9 cellular contexts compared by ENCODE assay signal in genomic region chr21:46284722-46285121, GRCh38. TPM values are rescaled to one million over a fixed set of nuclear protein-coding genes. Genes with fewer than 3 reads are reported as not detected.
A peak's percentile ranks its signal among the peaks of the same experiment; 100 is the strongest.
DNase-seq lines count a peak whose midpoint lies in the region; ATAC-seq and TF ChIP-seq lines count a peak whose summit lies in the region.
"Had no signal": no experiment of that assay in that cellular context is flagged by ENCODE, and none has a peak within 500 bp of the region (broad histone marks: within the 10 kb centered on the region; RNA-seq: fewer than 3 reads in every experiment).

No MANE protein-coding gene starts in this region.

- H3K4me3 Mint-ChIP-seq in activated T-cell treated with anti-CD3 and anti-CD28 coated beads, Interleukin-2, amount 50 U/mL, for 72 hours: peak overlapping the region; percentile 96 to 97
- peak overlapping the region; percentile 98 for H3K4me3 Mint-ChIP-seq in activated B cell treated with CpG ODN at 0.5 μM for 24 hours

- peaks cover 4 to 18% of the 10 kb centered on the region in 2 donors for H3K36me3 Mint-ChIP-seq in activated T-cell treated with anti-CD3 and anti-CD28 coated beads, Interleukin-2, amount 50 U/mL, for 72 hours (ENCODE audit: insufficient read depth in 2 of 2)
- peaks cover 42% of the 10 kb centered on the region for H3K36me3 Mint-ChIP-seq in activated B cell treated with CpG ODN at 0.5 μM for 24 hours (ENCODE audit: low read depth)

- no peak for ATAC-seq in activated T-cell treated with anti-CD3 and anti-CD28 coated beads, Interleukin-2, amount 50 U/mL, for 72 hours (replicated peaks in 1 of 2)
- ATAC-seq in activated B cell treated with CpG ODN at 0.5 μM for 24 hours (ENCODE audit: low read depth): no peak
- ATAC-seq in HG02870 (IDR thresholded peaks at IDR 0.05; ENCODE audit: unreplicated experiment): no peak

- peaks cover 49% of the 10 kb centered on the region for H3K4me1 Mint-ChIP-seq in activated T-cell treated with anti-CD3 and anti-CD28 coated beads, Interleukin-2, amount 50 U/mL, for 72 hours (ENCODE audit: low read depth)
- H3K4me1 Mint-ChIP-seq in activated B cell treated with CpG ODN at 0.5 μM for 24 hours: peaks cover 43% of the 10 kb centered on the region

- no peaks in the 10 kb centered on the region for H3K9me3 ChIP-seq in stomach smooth muscle (ENCODE audit: control insufficient read depth in 2 of 2, low read length in 2 of 2)

- peak overlapping the region; percentile 77 for H3K4me3 ChIP-seq in iPS-11a (ENCODE audit: low read depth, low read length)
- peak overlapping the region in 1 of 2 donors; percentile 81 for H3K4me3 ChIP-seq in stomach smooth muscle (ENCODE audit: low read length in 2 of 2)

- no peak for DNase-seq in activated T-cell treated with anti-CD3 and anti-CD28 coated beads, Interleukin-2, amount 50 U/mL, for 72 hours
- DNase-seq in activated T-cell treated with anti-CD3 and anti-CD28 coated beads for 4 hours: no peak
- DNase-seq in activated B cell treated with CpG ODN at 0.5 μM for 24 hours: no peak
- no peak for DNase-seq in amygdala (lab: John Stamatoyannopoulos, UW)
- no peak for DNase-seq in C1 segment of cervical spinal cord (lab: John Stamatoyannopoulos, UW)
- DNase-seq: stimulated activated naive CD4-positive, alpha-beta T cell treated with Interleukin-2 at 50 U/mL for 16 hours had no signal

- H3K9ac ChIP-seq in stomach smooth muscle (ENCODE audit: low read length in 2 of 2): peak overlapping the region; percentile 3 to 66

- no peak for TF ChIP-seq CTCF in activated B cell treated with CpG ODN at 0.5 μM for 24 hours (IDR thresholded peaks at IDR 0.05)

- H3K27ac Mint-ChIP-seq in activated T-cell treated with anti-CD3 and anti-CD28 coated beads, Interleukin-2, amount 50 U/mL, for 72 hours: peak overlapping the region; percentile 89
- H3K27ac Mint-ChIP-seq in activated B cell treated with CpG ODN at 0.5 μM for 24 hours: peak overlapping the region; percentile 76

- H3K27me3 Mint-ChIP-seq in activated T-cell treated with anti-CD3 and anti-CD28 coated beads, Interleukin-2, amount 50 U/mL, for 72 hours (ENCODE audit: low read depth): no peaks in the 10 kb centered on the region
- no peaks in the 10 kb centered on the region for H3K27me3 Mint-ChIP-seq in activated B cell treated with CpG ODN at 0.5 μM for 24 hours

- H3K27ac ChIP-seq in stomach smooth muscle (ENCODE audit: low read length): no peak overlapping the region

- POLR2A ChIA-PET in activated B cell treated with CpG ODN at 0.5 μM for 24 hours (lab: Charles Lee): interaction anchor here (0.7 to 1.9 kb wide), 6 partner anchors 8 to 141 kb away, joined by 3 to 11 read pairs (median 4); a partner anchor contains a TSS

- H3K27me3 ChIP-seq in stomach smooth muscle (ENCODE audit: control insufficient read depth in 1 of 2, insufficient read depth in 2 of 2, low read length in 2 of 2): no peaks in the 10 kb centered on the region

- peaks cover 38% of the 10 kb centered on the region for H3K4me1 ChIP-seq in stomach smooth muscle (ENCODE audit: control insufficient read depth, insufficient read depth, low read length)

- CTCF ChIA-PET in activated B cell treated with CpG ODN at 0.5 μM for 24 hours (lab: Charles Lee): interaction anchor here (2.6 kb wide), 1 partner anchor 141 kb away, joined by 17 read pairs; no protein-coding TSS in a partner anchor

- H3K9me3 Mint-ChIP-seq in activated T-cell treated with anti-CD3 and anti-CD28 coated beads, Interleukin-2, amount 50 U/mL, for 72 hours: no peaks in the 10 kb centered on the region
- H3K9me3 Mint-ChIP-seq in activated B cell treated with CpG ODN at 0.5 μM for 24 hours: no peaks in the 10 kb centered on the region

- H3K36me3 ChIP-seq in stomach smooth muscle (ENCODE audit: control insufficient read depth in 2 of 2, insufficient read depth in 2 of 2, low read length in 2 of 2): peaks cover 9 to 15% of the 10 kb centered on the region in 2 donors

- intact Hi-C loops in activated B cell treated with CpG ODN at 0.5 μM for 24 hours (cut with micrococcal nuclease): no loop called here

RNA-seq across cellular contexts. Expression of gene MCM3AP, which starts 0.7 kb away (rescaled TPM):
- total RNA-seq in activated T-cell treated with anti-CD3 and anti-CD28 coated beads, Interleukin-2, amount 50 U/mL, for 72 hours: 100 to 1,000 TPM; 120 to 121 TPM
- 136 and 147 TPM in 2 replicates for total RNA-seq in activated B cell treated with CpG ODN at 0.5 μM for 24 hours

RNA-seq across cellular contexts. Expression of gene YBEY, which starts 1.4 kb away (rescaled TPM):
- 10 to 100 TPM; 22.3 to 25.7 TPM for total RNA-seq in activated T-cell treated with anti-CD3 and anti-CD28 coated beads, Interleukin-2, amount 50 U/mL, for 72 hours
- 11.8 and 13.7 TPM in 2 replicates for total RNA-seq in activated B cell treated with CpG ODN at 0.5 μM for 24 hours

RNA-seq across cellular contexts. Expression of gene C21orf58, which starts 38.9 kb away (rescaled TPM):
- total RNA-seq in activated T-cell treated with anti-CD3 and anti-CD28 coated beads, Interleukin-2, amount 50 U/mL, for 72 hours: 10 to 100 TPM; 37.5 to 39.8 TPM
- total RNA-seq in activated B cell treated with CpG ODN at 0.5 μM for 24 hours: 4.7 TPM in 2 replicates

RNA-seq across cellular contexts. Expression of gene PCNT, which starts 39.2 kb away (rescaled TPM):
- 10 to 100 TPM; 69.6 to 83.5 TPM for total RNA-seq in activated T-cell treated with anti-CD3 and anti-CD28 coated beads, Interleukin-2, amount 50 U/mL, for 72 hours
- total RNA-seq in activated B cell treated with CpG ODN at 0.5 μM for 24 hours: 39.7 and 40.9 TPM in 2 replicates

RNA-seq across cellular contexts. Expression of gene LSS, which starts 56.1 kb away (rescaled TPM):
- total RNA-seq in activated T-cell treated with anti-CD3 and anti-CD28 coated beads, Interleukin-2, amount 50 U/mL, for 72 hours: 10 to 100 TPM; 18.9 to 22.4 TPM
- 76.3 and 99.0 TPM in 2 replicates for total RNA-seq in activated B cell treated with CpG ODN at 0.5 μM for 24 hours
